In genomic region chr10:127872011-127872741, GRCh38 we compare ENCODE assay signal across 16 cellular contexts. TPM values are rescaled to one million over a fixed set of nuclear protein-coding genes. Genes with fewer than 3 reads are reported as not detected.
DNase-seq lines count a peak whose midpoint lies in the region; ATAC-seq and TF ChIP-seq lines count a peak whose summit lies in the region.
"Had no signal": no experiment of that assay in that cellular context is flagged by ENCODE, and none has a peak within 500 bp of the region (broad histone marks: within the 10 kb centered on the region; RNA-seq: fewer than 3 reads in every experiment).

No MANE protein-coding gene starts in this region.

- H3K4me1 ChIP-seq in right cardiac atrium (ENCODE audit: control insufficient read depth, insufficient read depth, low read length) (no peaks in the 10 kb centered on the region), upper lobe of right lung (no peaks in the 10 kb centered on the region)

- peak; percentile 72 for ATAC-seq in Right ventricle myocardium inferior
- ATAC-seq in right cardiac atrium = peak; percentile 83
- ATAC-seq in upper lobe of right lung = peak; percentile 32
- no peak for ATAC-seq in HG03378 (IDR thresholded peaks at IDR 0.05; ENCODE audit: unreplicated experiment)
- ATAC-seq in GM18517 (IDR thresholded peaks at IDR 0.05; ENCODE audit: unreplicated experiment) = no peak

- H3K9me3 ChIP-seq in right cardiac atrium (ENCODE audit: control insufficient read depth, low read length) (no peaks in the 10 kb centered on the region), upper lobe of right lung (no peaks in the 10 kb centered on the region)
- H3K9me3 ChIP-seq: Caco-2, SK-N-SH had no signal

- H3K4me3 ChIP-seq in coronary artery (peak overlapping the region; percentile 21), right cardiac atrium (ENCODE audit: low read length) (no peak overlapping the region), upper lobe of right lung (no peak overlapping the region)
- H3K4me3 ChIP-seq: thoracic aorta had no signal

- H3K27ac ChIP-seq in coronary artery = no peak overlapping the region
- H3K27ac ChIP-seq in right cardiac atrium (ENCODE audit: low read length) = no peak overlapping the region
- H3K27ac ChIP-seq in upper lobe of right lung = no peak overlapping the region
- H3K27ac ChIP-seq: thoracic aorta had no signal

- H3K27me3 ChIP-seq in right cardiac atrium (ENCODE audit: control insufficient read depth, insufficient read depth) (no peaks in the 10 kb centered on the region), upper lobe of right lung (no peaks in the 10 kb centered on the region)

- DNase-seq in Right ventricle myocardium inferior (ENCODE audit: missing footprints) (no peak), cardiac septum (ENCODE audit: low spot score) (no peak), coronary artery (ENCODE audit: low spot score) (peak; percentile 70), right cardiac atrium (peak; percentile 67 to 87 (median 82)), upper lobe of right lung (no peak), COLO829 (ENCODE audit: low spot score) (no peak)
- DNase-seq: activated naive CD4-positive, alpha-beta T cell treated with Interleukin-2 at 50 U/mL for 16 hours; NCI-H1694; SK-N-SH had no signal

- 51% methylated on average over 23 of the region's 23 CpGs for WGBS in right cardiac atrium

- intact Hi-C loops in Right ventricle myocardium inferior (cut with DNase I) (no loop called here), cardiac septum (cut with DNase I) (no loop called here), right cardiac atrium (cut with DNase I) (no loop called here), upper lobe of right lung (cut with DNase I) (no loop called here)

- TF ChIP-seq CTCF in coronary artery (IDR thresholded peaks at IDR 0.05) = no peak
- no peak for TF ChIP-seq CTCF in upper lobe of right lung (IDR thresholded peaks at IDR 0.05)

- no peaks in the 10 kb centered on the region for H3K36me3 ChIP-seq in upper lobe of right lung
- H3K36me3 ChIP-seq: thoracic aorta had no signal

RNA-seq across cellular contexts. Expression of gene CLRN3, which starts 20.6 kb away (rescaled TPM):
- total RNA-seq in Right ventricle myocardium inferior (not detected), cardiac septum (not detected), right cardiac atrium (not detected), upper lobe of right lung (not detected)
- not detected for polyA plus RNA-seq in right cardiac atrium
- total RNA-seq: NCI-H460, pulmonary artery endothelial cell, thoracic aorta had no signal
- polyA plus RNA-seq: keratinocyte had no signal

RNA-seq across cellular contexts. Expression of gene PTPRE, which starts 34.7 kb away (rescaled TPM):
- total RNA-seq in Right ventricle myocardium inferior (17.4 TPM), cardiac septum (51.1 TPM), right cardiac atrium (10 to 100 TPM; 11.2 to 21.1 (median 13.8) TPM), upper lobe of right lung (70.6 TPM)
- 6.7 TPM for polyA plus RNA-seq in right cardiac atrium

Comparison
In these comparisons a context has a peak if more than half of its experiments do, and no peak if none do; other contexts are left out.
1. DNase-seq: peak in coronary artery (single experiment) and right cardiac atrium (3 of 3); none in Right ventricle myocardium inferior (single experiment), cardiac septum (single experiment), upper lobe of right lung (single experiment) and COLO829 (single experiment).
2. ATAC-seq: peak in Right ventricle myocardium inferior (single experiment), right cardiac atrium (2 of 2) and upper lobe of right lung (single experiment); none in HG03378 (single experiment) and GM18517 (single experiment).